Comparison of ENCODE assay signal across 2 cellular contexts in the genomic region with DNA sequence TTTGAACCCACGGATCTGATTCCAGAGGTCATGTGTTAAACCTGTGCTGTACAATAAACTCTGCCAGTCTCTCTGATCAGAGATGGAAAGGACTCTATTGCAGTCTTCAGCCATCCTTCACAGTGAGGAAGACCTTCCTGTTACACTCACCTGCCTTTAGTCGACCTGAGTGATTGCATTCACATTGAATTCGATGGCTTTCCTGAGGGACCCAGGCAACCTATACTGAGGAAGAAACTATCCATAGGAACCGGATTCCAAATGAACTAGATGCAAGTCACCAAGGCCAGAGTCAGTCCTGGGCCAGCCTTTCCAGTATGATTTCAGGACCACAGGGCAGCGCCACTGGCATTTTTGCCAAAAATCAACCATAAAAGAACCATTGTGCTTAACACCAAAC.
A peak's percentile ranks its signal among the peaks of the same experiment; 100 is the strongest.
TF ChIP-seq lines count a peak whose summit lies in the region.

No MANE protein-coding gene starts in this region.

TF ChIP-seq in IMR-90, 13 proteins besides CTCF, POLR2A, EP300 and RAD21:
- TF ChIP-seq NFE2L2 (IDR thresholded peaks at IDR 0.05; ENCODE audit: low read depth, low read length) (no peak), FOS (IDR thresholded peaks at IDR 0.05; ENCODE audit: low read depth, low read length) (no peak), SMC3 (IDR thresholded peaks at IDR 0.05; ENCODE audit: low read depth, low read length) (no peak), MAFK (IDR thresholded peaks at IDR 0.05; ENCODE audit: low read depth, low read length) (no peak), MAZ (IDR thresholded peaks at IDR 0.05; ENCODE audit: borderline replicate concordance, low read depth, low read length) (no peak)

TF ChIP-seq in HepG2, 621 proteins besides CTCF, POLR2A, EP300 and RAD21 (continues in another document):
- TF ChIP-seq, protein P1, sequence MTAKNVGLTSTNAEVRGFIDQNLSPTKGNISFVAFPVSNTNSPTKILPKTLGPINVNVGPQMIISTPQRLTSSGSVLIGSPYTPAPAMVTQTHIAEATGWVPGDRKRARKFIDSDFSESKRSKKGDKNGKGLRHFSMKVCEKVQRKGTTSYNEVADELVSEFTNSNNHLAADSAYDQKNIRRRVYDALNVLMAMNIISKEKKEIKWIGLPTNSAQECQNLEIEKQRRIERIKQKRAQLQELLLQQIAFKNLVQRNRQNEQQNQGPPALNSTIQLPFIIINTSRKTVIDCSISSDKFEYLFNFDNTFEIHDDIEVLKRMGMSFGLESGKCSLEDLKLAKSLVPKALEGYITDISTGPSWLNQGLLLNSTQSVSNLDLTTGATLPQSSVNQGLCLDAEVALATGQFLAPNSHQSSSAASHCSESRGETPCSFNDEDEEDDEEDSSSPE (CRISPR knock-in tag; IDR thresholded peaks at IDR 0.05): no peak
- TF ChIP-seq ZNF30 (CRISPR knock-in tag; IDR thresholded peaks at IDR 0.05): no peak
- no peak for TF ChIP-seq ZNF326 (CRISPR knock-in tag; IDR thresholded peaks at IDR 0.05; ENCODE audit: borderline replicate concordance)
- 0 out of 2 replicates have a peak, but pooled peaks have one; percentile 45 for TF ChIP-seq ZMYM3 (CRISPR knock-in tag; IDR thresholded peaks at IDR 0.05)
- TF ChIP-seq, protein P2, sequence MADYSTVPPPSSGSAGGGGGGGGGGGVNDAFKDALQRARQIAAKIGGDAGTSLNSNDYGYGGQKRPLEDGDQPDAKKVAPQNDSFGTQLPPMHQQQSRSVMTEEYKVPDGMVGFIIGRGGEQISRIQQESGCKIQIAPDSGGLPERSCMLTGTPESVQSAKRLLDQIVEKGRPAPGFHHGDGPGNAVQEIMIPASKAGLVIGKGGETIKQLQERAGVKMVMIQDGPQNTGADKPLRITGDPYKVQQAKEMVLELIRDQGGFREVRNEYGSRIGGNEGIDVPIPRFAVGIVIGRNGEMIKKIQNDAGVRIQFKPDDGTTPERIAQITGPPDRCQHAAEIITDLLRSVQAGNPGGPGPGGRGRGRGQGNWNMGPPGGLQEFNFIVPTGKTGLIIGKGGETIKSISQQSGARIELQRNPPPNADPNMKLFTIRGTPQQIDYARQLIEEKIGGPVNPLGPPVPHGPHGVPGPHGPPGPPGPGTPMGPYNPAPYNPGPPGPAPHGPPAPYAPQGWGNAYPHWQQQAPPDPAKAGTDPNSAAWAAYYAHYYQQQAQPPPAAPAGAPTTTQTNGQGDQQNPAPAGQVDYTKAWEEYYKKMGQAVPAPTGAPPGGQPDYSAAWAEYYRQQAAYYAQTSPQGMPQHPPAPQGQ (CRISPR knock-in tag; IDR thresholded peaks at IDR 0.05; ENCODE audit: borderline replicate concordance): 0 out of 2 replicates have a peak, but pooled peaks have one; percentile 33
- TF ChIP-seq RCOR2 (CRISPR knock-in tag; IDR thresholded peaks at IDR 0.05): no peak
- TF ChIP-seq PHF5A (CRISPR knock-in tag; IDR thresholded peaks at IDR 0.05; ENCODE audit: low read depth, unreplicated experiment): no peak
- no peak for TF ChIP-seq ZNF550 (CRISPR knock-in tag; IDR thresholded peaks at IDR 0.05; ENCODE audit: borderline replicate concordance)
- TF ChIP-seq, protein P3, sequence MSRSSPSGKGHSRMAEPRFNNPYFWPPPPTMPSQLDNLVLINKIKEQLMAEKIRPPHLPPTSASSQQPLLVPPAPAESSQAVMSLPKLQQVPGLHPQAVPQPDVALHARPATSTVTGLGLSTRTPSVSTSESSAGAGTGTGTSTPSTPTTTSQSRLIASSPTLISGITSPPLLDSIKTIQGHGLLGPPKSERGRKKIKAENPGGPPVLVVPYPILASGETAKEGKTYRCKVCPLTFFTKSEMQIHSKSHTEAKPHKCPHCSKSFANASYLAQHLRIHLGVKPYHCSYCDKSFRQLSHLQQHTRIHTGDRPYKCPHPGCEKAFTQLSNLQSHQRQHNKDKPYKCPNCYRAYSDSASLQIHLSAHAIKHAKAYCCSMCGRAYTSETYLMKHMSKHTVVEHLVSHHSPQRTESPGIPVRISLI (CRISPR knock-in tag; IDR thresholded peaks at IDR 0.05; ENCODE audit: borderline replicate concordance): no peak
- TF ChIP-seq, protein P4, sequence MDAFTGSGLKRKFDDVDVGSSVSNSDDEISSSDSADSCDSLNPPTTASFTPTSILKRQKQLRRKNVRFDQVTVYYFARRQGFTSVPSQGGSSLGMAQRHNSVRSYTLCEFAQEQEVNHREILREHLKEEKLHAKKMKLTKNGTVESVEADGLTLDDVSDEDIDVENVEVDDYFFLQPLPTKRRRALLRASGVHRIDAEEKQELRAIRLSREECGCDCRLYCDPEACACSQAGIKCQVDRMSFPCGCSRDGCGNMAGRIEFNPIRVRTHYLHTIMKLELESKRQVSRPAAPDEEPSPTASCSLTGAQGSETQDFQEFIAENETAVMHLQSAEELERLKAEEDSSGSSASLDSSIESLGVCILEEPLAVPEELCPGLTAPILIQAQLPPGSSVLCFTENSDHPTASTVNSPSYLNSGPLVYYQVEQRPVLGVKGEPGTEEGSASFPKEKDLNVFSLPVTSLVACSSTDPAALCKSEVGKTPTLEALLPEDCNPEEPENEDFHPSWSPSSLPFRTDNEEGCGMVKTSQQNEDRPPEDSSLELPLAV (CRISPR knock-in tag; conservative IDR thresholded peaks at IDR 0.05; ENCODE audit: low read depth): no peak
- no peak for TF ChIP-seq ZNF431 (CRISPR knock-in tag; IDR thresholded peaks at IDR 0.05; ENCODE audit: borderline replicate concordance, low read depth)
- TF ChIP-seq PAX8 (CRISPR knock-in tag; IDR thresholded peaks at IDR 0.05; ENCODE audit: borderline replicate concordance): 0 out of 2 replicates have a peak, but pooled peaks have one; percentile 54
- TF ChIP-seq, protein P5, sequence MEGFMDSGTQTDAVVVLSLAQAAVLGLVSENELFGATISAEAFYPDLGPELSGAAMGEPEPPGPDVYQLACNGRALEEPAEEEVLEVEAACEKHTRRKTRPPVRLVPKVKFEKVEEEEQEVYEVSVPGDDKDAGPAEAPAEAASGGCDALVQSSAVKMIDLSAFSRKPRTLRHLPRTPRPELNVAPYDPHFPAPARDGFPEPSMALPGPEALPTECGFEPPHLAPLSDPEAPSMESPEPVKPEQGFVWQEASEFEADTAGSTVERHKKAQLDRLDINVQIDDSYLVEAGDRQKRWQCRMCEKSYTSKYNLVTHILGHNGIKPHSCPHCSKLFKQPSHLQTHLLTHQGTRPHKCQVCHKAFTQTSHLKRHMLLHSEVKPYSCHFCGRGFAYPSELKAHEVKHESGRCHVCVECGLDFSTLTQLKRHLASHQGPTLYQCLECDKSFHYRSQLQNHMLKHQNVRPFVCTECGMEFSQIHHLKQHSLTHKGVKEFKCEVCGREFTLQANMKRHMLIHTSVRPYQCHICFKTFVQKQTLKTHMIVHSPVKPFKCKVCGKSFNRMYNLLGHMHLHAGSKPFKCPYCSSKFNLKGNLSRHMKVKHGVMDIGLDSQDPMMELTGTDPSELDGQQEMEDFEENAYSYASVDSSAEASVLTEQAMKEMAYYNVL (CRISPR knock-in tag; IDR thresholded peaks at IDR 0.05; ENCODE audit: borderline replicate concordance): no peak
- TF ChIP-seq, protein P6, sequence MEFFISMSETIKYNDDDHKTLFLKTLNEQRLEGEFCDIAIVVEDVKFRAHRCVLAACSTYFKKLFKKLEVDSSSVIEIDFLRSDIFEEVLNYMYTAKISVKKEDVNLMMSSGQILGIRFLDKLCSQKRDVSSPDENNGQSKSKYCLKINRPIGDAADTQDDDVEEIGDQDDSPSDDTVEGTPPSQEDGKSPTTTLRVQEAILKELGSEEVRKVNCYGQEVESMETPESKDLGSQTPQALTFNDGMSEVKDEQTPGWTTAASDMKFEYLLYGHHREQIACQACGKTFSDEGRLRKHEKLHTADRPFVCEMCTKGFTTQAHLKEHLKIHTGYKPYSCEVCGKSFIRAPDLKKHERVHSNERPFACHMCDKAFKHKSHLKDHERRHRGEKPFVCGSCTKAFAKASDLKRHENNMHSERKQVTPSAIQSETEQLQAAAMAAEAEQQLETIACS (CRISPR knock-in tag; IDR thresholded peaks at IDR 0.05): no peak
- TF ChIP-seq ZNF703 (CRISPR knock-in tag; IDR thresholded peaks at IDR 0.05; ENCODE audit: borderline replicate concordance): no peak
- no peak for TF ChIP-seq RFXAP (CRISPR knock-in tag; IDR thresholded peaks at IDR 0.05; ENCODE audit: borderline replicate concordance)
- TF ChIP-seq, protein P7, sequence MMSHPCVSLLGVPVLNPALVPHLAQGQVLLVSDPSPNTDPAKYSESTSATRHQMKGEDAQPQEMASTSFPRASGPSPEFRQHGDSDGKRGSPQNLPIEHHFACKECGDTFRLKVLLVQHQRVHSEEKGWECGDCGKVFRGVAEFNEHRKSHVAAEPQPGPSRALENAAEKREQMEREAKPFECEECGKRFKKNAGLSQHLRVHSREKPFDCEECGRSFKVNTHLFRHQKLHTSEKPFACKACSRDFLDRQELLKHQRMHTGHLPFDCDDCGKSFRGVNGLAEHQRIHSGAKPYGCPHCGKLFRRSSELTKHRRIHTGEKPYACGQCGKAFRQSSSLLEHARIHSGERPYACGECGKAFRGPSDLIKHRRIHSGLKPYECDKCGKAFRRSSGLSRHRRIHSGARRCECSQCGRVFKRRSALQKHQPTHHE (CRISPR knock-in tag; IDR thresholded peaks at IDR 0.05; ENCODE audit: borderline replicate concordance): no peak
- 0 out of 2 replicates have a peak, but pooled peaks have one; percentile 27 for TF ChIP-seq ZNF572 (CRISPR knock-in tag; IDR thresholded peaks at IDR 0.05)
- no peak for TF ChIP-seq FOXJ3 (CRISPR knock-in tag; IDR thresholded peaks at IDR 0.05; ENCODE audit: borderline replicate concordance)
- no peak for TF ChIP-seq ELF4 (CRISPR knock-in tag; IDR thresholded peaks at IDR 0.05; ENCODE audit: borderline replicate concordance)
- TF ChIP-seq ARNT (IDR thresholded peaks at IDR 0.05): no peak
- no peak for TF ChIP-seq CCAR2 (optimal IDR thresholded peaks at IDR 0.05; ENCODE audit: low read depth, low read length)
- peak; percentile 8; the same call in 1 of the 2 replicates for TF ChIP-seq SAP130 (CRISPR knock-in tag; IDR thresholded peaks at IDR 0.05; ENCODE audit: low read depth)
- no peak for TF ChIP-seq ZNF230 (CRISPR knock-in tag; IDR thresholded peaks at IDR 0.05)
- TF ChIP-seq SMARCC2 (IDR thresholded peaks at IDR 0.05): no peak
- TF ChIP-seq SMAD1 (CRISPR knock-in tag; IDR thresholded peaks at IDR 0.05; ENCODE audit: borderline replicate concordance, low read depth): no peak
- TF ChIP-seq SALL1 (CRISPR knock-in tag; IDR thresholded peaks at IDR 0.05): 0 out of 2 replicates have a peak, but pooled peaks have one; percentile 25
- TF ChIP-seq IRF2 (CRISPR knock-in tag; IDR thresholded peaks at IDR 0.05): no peak
- no peak for TF ChIP-seq HOXA9 (CRISPR knock-in tag; IDR thresholded peaks at IDR 0.05; ENCODE audit: borderline replicate concordance)
- TF ChIP-seq CREB1 (IDR thresholded peaks at IDR 0.05): no peak
- no peak for TF ChIP-seq CREB1 (CRISPR knock-in tag; IDR thresholded peaks at IDR 0.05)
- no peak for TF ChIP-seq ZFYVE20 (CRISPR knock-in tag; IDR thresholded peaks at IDR 0.05; ENCODE audit: borderline replicate concordance, low read depth)
- TF ChIP-seq ZNF121 (CRISPR knock-in tag; IDR thresholded peaks at IDR 0.05): no peak
- 0 out of 2 replicates have a peak, but pooled peaks have one; percentile 22 for TF ChIP-seq ARNTL (CRISPR knock-in tag; IDR thresholded peaks at IDR 0.05)
- TF ChIP-seq, protein P8, sequence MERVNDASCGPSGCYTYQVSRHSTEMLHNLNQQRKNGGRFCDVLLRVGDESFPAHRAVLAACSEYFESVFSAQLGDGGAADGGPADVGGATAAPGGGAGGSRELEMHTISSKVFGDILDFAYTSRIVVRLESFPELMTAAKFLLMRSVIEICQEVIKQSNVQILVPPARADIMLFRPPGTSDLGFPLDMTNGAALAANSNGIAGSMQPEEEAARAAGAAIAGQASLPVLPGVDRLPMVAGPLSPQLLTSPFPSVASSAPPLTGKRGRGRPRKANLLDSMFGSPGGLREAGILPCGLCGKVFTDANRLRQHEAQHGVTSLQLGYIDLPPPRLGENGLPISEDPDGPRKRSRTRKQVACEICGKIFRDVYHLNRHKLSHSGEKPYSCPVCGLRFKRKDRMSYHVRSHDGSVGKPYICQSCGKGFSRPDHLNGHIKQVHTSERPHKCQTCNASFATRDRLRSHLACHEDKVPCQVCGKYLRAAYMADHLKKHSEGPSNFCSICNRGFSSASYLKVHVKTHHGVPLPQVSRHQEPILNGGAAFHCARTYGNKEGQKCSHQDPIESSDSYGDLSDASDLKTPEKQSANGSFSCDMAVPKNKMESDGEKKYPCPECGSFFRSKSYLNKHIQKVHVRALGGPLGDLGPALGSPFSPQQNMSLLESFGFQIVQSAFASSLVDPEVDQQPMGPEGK (CRISPR knock-in tag; IDR thresholded peaks at IDR 0.05): no peak
- TF ChIP-seq HMG20A (CRISPR knock-in tag; IDR thresholded peaks at IDR 0.05; ENCODE audit: borderline replicate concordance): no peak
- TF ChIP-seq, protein P9, sequence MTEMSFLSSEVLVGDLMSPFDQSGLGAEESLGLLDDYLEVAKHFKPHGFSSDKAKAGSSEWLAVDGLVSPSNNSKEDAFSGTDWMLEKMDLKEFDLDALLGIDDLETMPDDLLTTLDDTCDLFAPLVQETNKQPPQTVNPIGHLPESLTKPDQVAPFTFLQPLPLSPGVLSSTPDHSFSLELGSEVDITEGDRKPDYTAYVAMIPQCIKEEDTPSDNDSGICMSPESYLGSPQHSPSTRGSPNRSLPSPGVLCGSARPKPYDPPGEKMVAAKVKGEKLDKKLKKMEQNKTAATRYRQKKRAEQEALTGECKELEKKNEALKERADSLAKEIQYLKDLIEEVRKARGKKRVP (CRISPR knock-in tag; IDR thresholded peaks at IDR 0.05): no peak
- no peak for TF ChIP-seq ZNF724P (CRISPR knock-in tag; IDR thresholded peaks at IDR 0.05; ENCODE audit: borderline replicate concordance)
- TF ChIP-seq MAZ (IDR thresholded peaks at IDR 0.05; ENCODE audit: borderline replicate concordance, low read depth, low read length): no peak
- 0 out of 2 replicates have a peak, but pooled peaks have one; percentile 9 for TF ChIP-seq MAZ (CRISPR knock-in tag; IDR thresholded peaks at IDR 0.05; ENCODE audit: low read depth)
- TF ChIP-seq ZNF138 (CRISPR knock-in tag; IDR thresholded peaks at IDR 0.05; ENCODE audit: low read depth): no peak
- TF ChIP-seq, protein P10, sequence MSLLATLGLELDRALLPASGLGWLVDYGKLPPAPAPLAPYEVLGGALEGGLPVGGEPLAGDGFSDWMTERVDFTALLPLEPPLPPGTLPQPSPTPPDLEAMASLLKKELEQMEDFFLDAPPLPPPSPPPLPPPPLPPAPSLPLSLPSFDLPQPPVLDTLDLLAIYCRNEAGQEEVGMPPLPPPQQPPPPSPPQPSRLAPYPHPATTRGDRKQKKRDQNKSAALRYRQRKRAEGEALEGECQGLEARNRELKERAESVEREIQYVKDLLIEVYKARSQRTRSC (CRISPR knock-in tag; IDR thresholded peaks at IDR 0.05; ENCODE audit: low read depth): 0 out of 2 replicates have a peak, but pooled peaks have one; percentile 50
